In genomic region chr5:57210633-57211032, GRCh38 we compare ENCODE assay signal across 17 cellular contexts. TPM values are rescaled to one million over a fixed set of nuclear protein-coding genes. Genes with fewer than 3 reads are reported as not detected.
DNase-seq lines count a peak whose midpoint lies in the region; ATAC-seq and TF ChIP-seq lines count a peak whose summit lies in the region.
"Had no signal": no experiment of that assay in that cellular context is flagged by ENCODE, and none has a peak within 500 bp of the region (broad histone marks: within the 10 kb centered on the region; RNA-seq: fewer than 3 reads in every experiment).

No MANE protein-coding gene starts in this region.

- H3K27me3 Mint-ChIP-seq in activated T-cell treated with anti-CD3 and anti-CD28 coated beads, Interleukin-2, amount 50 U/mL, for 24 hours = no peaks in the 10 kb centered on the region
- no peaks in the 10 kb centered on the region for H3K27me3 Mint-ChIP-seq in activated T-cell treated with anti-CD3 and anti-CD28 coated beads, Interleukin-2, amount 50 U/mL, for 4 hours (ENCODE audit: low read depth)
- no peaks in the 10 kb centered on the region for H3K27me3 Mint-ChIP-seq in CD8-positive, alpha-beta memory T cell
- no peaks in the 10 kb centered on the region for H3K27me3 Mint-ChIP-seq in activated naive CD8-positive, alpha-beta T cell treated with anti-CD3 and anti-CD28 coated beads, Interleukin-2, amount 10 ng/mL, durations not matched to agents 7 days and 5 days
- H3K27me3 Mint-ChIP-seq in neural progenitor cell (ENCODE audit: insufficient read depth, low read depth) = peaks cover 2% of the 10 kb centered on the region

- H4K20me1 ChIP-seq in neural progenitor cell (ENCODE audit: low read depth) = peaks cover 80% of the 10 kb centered on the region

- no peak for TF ChIP-seq CTCF in neural progenitor cell (IDR thresholded peaks at IDR 0.05)

- H3K4me3 ChIP-seq in CD8-positive, alpha-beta memory T cell (ENCODE audit: low read length) = no peak overlapping the region
- no peak overlapping the region for H3K4me3 ChIP-seq in neural progenitor cell
- H3K4me3 ChIP-seq: dorsolateral prefrontal cortex had no signal

- no peaks in the 10 kb centered on the region for H3K9me3 Mint-ChIP-seq in activated T-cell treated with anti-CD3 and anti-CD28 coated beads, Interleukin-2, amount 50 U/mL, for 24 hours
- H3K9me3 Mint-ChIP-seq in activated T-cell treated with anti-CD3 and anti-CD28 coated beads, Interleukin-2, amount 50 U/mL, for 4 hours = no peaks in the 10 kb centered on the region
- no peaks in the 10 kb centered on the region for H3K9me3 Mint-ChIP-seq in CD8-positive, alpha-beta memory T cell
- no peaks in the 10 kb centered on the region for H3K9me3 Mint-ChIP-seq in activated naive CD8-positive, alpha-beta T cell treated with anti-CD3 and anti-CD28 coated beads, Interleukin-2, amount 10 ng/mL, durations not matched to agents 7 days and 5 days
- peaks cover 28% of the 10 kb centered on the region for H3K9me3 Mint-ChIP-seq in neural progenitor cell

- H3K36me3 Mint-ChIP-seq in activated T-cell treated with anti-CD3 and anti-CD28 coated beads, Interleukin-2, amount 50 U/mL, for 24 hours (ENCODE audit: low read depth) = peaks cover 63% of the 10 kb centered on the region
- peaks cover 19% of the 10 kb centered on the region for H3K36me3 Mint-ChIP-seq in activated T-cell treated with anti-CD3 and anti-CD28 coated beads, Interleukin-2, amount 50 U/mL, for 4 hours (ENCODE audit: insufficient read depth)
- peaks cover 0 to 52% (median 9%) of the 10 kb centered on the region in 3 donors for H3K36me3 Mint-ChIP-seq in CD8-positive, alpha-beta memory T cell
- H3K36me3 Mint-ChIP-seq in activated naive CD8-positive, alpha-beta T cell treated with anti-CD3 and anti-CD28 coated beads, Interleukin-2, amount 10 ng/mL, durations not matched to agents 7 days and 5 days = peaks cover 35% of the 10 kb centered on the region
- peaks cover 54% of the 10 kb centered on the region for H3K36me3 Mint-ChIP-seq in neural progenitor cell

- H3K9me3 ChIP-seq in CD8-positive, alpha-beta memory T cell (ENCODE audit: low read length) = no peaks in the 10 kb centered on the region
- peaks cover 7% of the 10 kb centered on the region for H3K9me3 ChIP-seq in neural progenitor cell (ENCODE audit: low read depth)

- no peak for DNase-seq in activated T-cell treated with anti-CD3 and anti-CD28 coated beads, Interleukin-2, amount 50 U/mL, for 24 hours
- DNase-seq in activated T-cell treated with anti-CD3 and anti-CD28 coated beads, Interleukin-2, amount 50 U/mL, for 4 hours = no peak
- DNase-seq in CD8-positive, alpha-beta memory T cell = no peak
- DNase-seq in activated naive CD8-positive, alpha-beta T cell treated with anti-CD3 and anti-CD28 coated beads, Interleukin-2, amount 10 ng/mL, durations not matched to agents 7 days and 5 days = no peak
- DNase-seq in neural progenitor cell (ENCODE audit: low spot score) (no peak), NCI-H2196 treated with DMSO at 0.1 percent for 48 hours (lab: John Stamatoyannopoulos, UW; ENCODE audit: unreplicated experiment) (no peak)
- DNase-seq: ACHN; activated CD4-positive, alpha-beta T cell treated with anti-CD3 and anti-CD28 coated beads for 4 hours; DMS79; dorsolateral prefrontal cortex; erythroblast; NCI-H2107; NCI-H526 treated with DMSO at 0.1 percent for 48 hours; PC-3; stimulated activated CD4-positive, alpha-beta T cell treated with anti-CD3 and anti-CD28 coated beads, Interleukin-1b, Interleukin-23, amount 100 ng/mL, for 48 hours had no signal

- no peak overlapping the region for H3K9ac ChIP-seq in neural progenitor cell

- H3K4me1 Mint-ChIP-seq in activated T-cell treated with anti-CD3 and anti-CD28 coated beads, Interleukin-2, amount 50 U/mL, for 24 hours (ENCODE audit: low read depth) = peaks cover 80% of the 10 kb centered on the region
- H3K4me1 Mint-ChIP-seq in activated T-cell treated with anti-CD3 and anti-CD28 coated beads, Interleukin-2, amount 50 U/mL, for 4 hours (ENCODE audit: low read depth) = peaks cover 68% of the 10 kb centered on the region
- peaks cover 75 to 85% (median 81%) of the 10 kb centered on the region in 3 donors for H3K4me1 Mint-ChIP-seq in CD8-positive, alpha-beta memory T cell
- peaks cover 30% of the 10 kb centered on the region for H3K4me1 Mint-ChIP-seq in activated naive CD8-positive, alpha-beta T cell treated with anti-CD3 and anti-CD28 coated beads, Interleukin-2, amount 10 ng/mL, durations not matched to agents 7 days and 5 days
- H3K4me1 Mint-ChIP-seq in neural progenitor cell = no peaks in the 10 kb centered on the region

- CTCF ChIA-PET in CD8-positive, alpha-beta memory T cell (lab: Charles Lee) = interaction anchor here (1.7 kb wide), 1 partner anchor 72 kb away, joined by 4 read pairs; no protein-coding TSS in a partner anchor

- no peak overlapping the region for H3K27ac ChIP-seq in CD8-positive, alpha-beta memory T cell (ENCODE audit: low read depth, low read length)
- peak overlapping the region; percentile 27 for H3K27ac ChIP-seq in neural progenitor cell

- H3K79me2 ChIP-seq in neural progenitor cell (ENCODE audit: low read depth) = peaks cover 100% of the 10 kb centered on the region

- H3K4me3 Mint-ChIP-seq in activated T-cell treated with anti-CD3 and anti-CD28 coated beads, Interleukin-2, amount 50 U/mL, for 24 hours = no peak overlapping the region
- no peak overlapping the region for H3K4me3 Mint-ChIP-seq in activated T-cell treated with anti-CD3 and anti-CD28 coated beads, Interleukin-2, amount 50 U/mL, for 4 hours
- H3K4me3 Mint-ChIP-seq in CD8-positive, alpha-beta memory T cell = peak overlapping the region in 1 of 7 donors; percentile 4
- H3K4me3 Mint-ChIP-seq in activated naive CD8-positive, alpha-beta T cell treated with anti-CD3 and anti-CD28 coated beads, Interleukin-2, amount 10 ng/mL, durations not matched to agents 7 days and 5 days = no peak overlapping the region
- no peak overlapping the region for H3K4me3 Mint-ChIP-seq in neural progenitor cell

- H3K27ac Mint-ChIP-seq in activated T-cell treated with anti-CD3 and anti-CD28 coated beads, Interleukin-2, amount 50 U/mL, for 24 hours = peak overlapping the region; percentile 50
- H3K27ac Mint-ChIP-seq in CD8-positive, alpha-beta memory T cell = peak overlapping the region in 7 of 8 donors; percentile 26 to 86 (median 58)
- H3K27ac Mint-ChIP-seq in activated naive CD8-positive, alpha-beta T cell treated with anti-CD3 and anti-CD28 coated beads, Interleukin-2, amount 10 ng/mL, durations not matched to agents 7 days and 5 days = peak overlapping the region; percentile 0
- no peak overlapping the region for H3K27ac Mint-ChIP-seq in neural progenitor cell

- no peaks in the 10 kb centered on the region for H3K27me3 ChIP-seq in CD8-positive, alpha-beta memory T cell (ENCODE audit: insufficient read depth, low read length, poor library complexity, severe bottlenecking)
- no peaks in the 10 kb centered on the region for H3K27me3 ChIP-seq in neural progenitor cell
- H3K27me3 ChIP-seq: dorsolateral prefrontal cortex had no signal

- H3F3A ChIP-seq in neural progenitor cell (ENCODE audit: low read depth) = no peaks in the 10 kb centered on the region

- ATAC-seq in activated T-cell treated with anti-CD3 and anti-CD28 coated beads, Interleukin-2, amount 50 U/mL, for 4 hours = no peak
- no peak for ATAC-seq in activated naive CD8-positive, alpha-beta T cell treated with anti-CD3 and anti-CD28 coated beads, Interleukin-2, amount 10 ng/mL, durations not matched to agents 7 days and 5 days (ENCODE audit: low read depth)
- ATAC-seq in HG02870 (IDR thresholded peaks at IDR 0.05; ENCODE audit: unreplicated experiment) (no peak), HG03460 (IDR thresholded peaks at IDR 0.05; ENCODE audit: unreplicated experiment) (no peak)
- ATAC-seq: PC-3 had no signal

- H3K4me1 ChIP-seq in CD8-positive, alpha-beta memory T cell (ENCODE audit: insufficient read depth, low read length) = peaks cover 41% of the 10 kb centered on the region
- peaks cover 6% of the 10 kb centered on the region for H3K4me1 ChIP-seq in neural progenitor cell

- H2AFZ ChIP-seq in neural progenitor cell (replicated peaks) = no peak overlapping the region

- peaks cover 18% of the 10 kb centered on the region for H3K36me3 ChIP-seq in CD8-positive, alpha-beta memory T cell (ENCODE audit: insufficient read depth, low read length)
- peaks cover 10% of the 10 kb centered on the region for H3K36me3 ChIP-seq in neural progenitor cell

- H3K4me2 ChIP-seq in neural progenitor cell = no peak overlapping the region

- POLR2A ChIA-PET in CD8-positive, alpha-beta memory T cell (lab: Charles Lee) = no interaction called here
- POLR2A ChIA-PET in activated naive CD8-positive, alpha-beta T cell treated with anti-CD3 and anti-CD28 coated beads, Interleukin-2, amount 10 ng/mL, durations not matched to agents 7 days and 5 days (lab: Charles Lee) = no interaction called here

RNA-seq across cellular contexts. Expression of gene GPBP1, which starts 36.8 kb away (rescaled TPM):
- 10 to 100 TPM; 51.4 to 62.0 (median 58.7) TPM for total RNA-seq in activated T-cell treated with anti-CD3 and anti-CD28 coated beads, Interleukin-2, amount 50 U/mL, for 4 hours
- total RNA-seq in CD8-positive, alpha-beta memory T cell = 10 to 100 TPM; 77.7 to 81.9 TPM
- 101 TPM for polyA plus RNA-seq in CD8-positive, alpha-beta memory T cell
- total RNA-seq in activated naive CD8-positive, alpha-beta T cell treated with anti-CD3 and anti-CD28 coated beads, Interleukin-2, amount 10 ng/mL, durations not matched to agents 7 days and 5 days = 100 to 1,000 TPM; 107 to 112 TPM
- 179 and 321 TPM in 2 replicates for total RNA-seq in neural progenitor cell (ENCODE audit: low replicate concordance)
